Comparison of ENCODE assay signal across 8 cellular contexts in the genomic region with DNA sequence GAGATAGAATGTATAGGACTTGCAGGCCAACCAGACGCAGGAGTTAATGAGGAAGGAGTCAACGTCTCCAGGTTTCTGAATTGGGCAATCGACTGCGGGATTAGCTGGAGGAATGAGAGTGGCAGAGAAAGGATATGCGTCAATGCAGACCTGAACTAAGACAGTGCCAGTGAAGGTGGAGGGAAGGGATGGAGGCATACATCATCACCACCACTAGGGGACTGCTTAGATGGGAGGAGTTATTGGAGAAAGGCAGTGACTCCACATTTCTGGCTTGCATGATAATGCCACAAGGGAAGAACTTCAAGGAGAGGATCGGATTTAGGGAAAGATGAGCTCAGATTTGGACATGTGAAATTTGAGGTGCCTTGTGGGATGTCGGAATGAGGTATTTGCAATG. TPM values are rescaled to one million over a fixed set of nuclear protein-coding genes. Genes with fewer than 3 reads are reported as not detected.
A peak's percentile ranks its signal among the peaks of the same experiment; 100 is the strongest.
DNase-seq lines count a peak whose midpoint lies in the region; ATAC-seq, FAIRE-seq and TF ChIP-seq lines count a peak whose summit lies in the region.

No MANE protein-coding gene starts in this region.

- peak; percentile 84 for TF ChIP-seq CTCF in KMS-11 (conservative IDR thresholded peaks at IDR 0.05; ENCODE audit: low read depth, low read length)
- TF ChIP-seq CTCF in VCaP (conservative IDR thresholded peaks at IDR 0.05), result peak; percentile 55
- peak; percentile 61 to 86 (median 72) for TF ChIP-seq CTCF in keratinocyte (optimal IDR thresholded peaks at IDR 0.05 in 1 of 3, IDR thresholded peaks at IDR 0.05 in 1 of 3, conservative IDR thresholded peaks at IDR 0.05 in 1 of 3; ENCODE audit: extremely low read depth in 1 of 3, insufficient read depth in 2 of 3, low read length in 3 of 3)

- H3K4me3 ChIP-seq in BLaER1 (no peak overlapping the region), KMS-11 (IDR thresholded peaks at IDR 0.05; ENCODE audit: insufficient read depth, low read depth, low read length) (no peak overlapping the region), keratinocyte (ENCODE audit: control insufficient read depth in 2 of 3, extremely low read depth in 1 of 3, insufficient read depth in 2 of 3, low read depth in 1 of 3, low read length in 3 of 3) (no peak overlapping the region)

- peaks cover 30 to 48% of the 10 kb centered on the region in 2 donors for H3K27me3 Mint-ChIP-seq in natural killer cell treated with Interleukin-12 subunit alpha and Interleukin-12 subunit beta and Interleukin-15 and Interleukin-18, amount 100 ng/mL, for 72 hours

- no peak for DNase-seq in keratinocyte (ENCODE audit: low read depth, low spot score)
- no peak for DNase-seq in NCI-H345 treated with DMSO at 0.1 percent for 48 hours (lab: John Stamatoyannopoulos, UW; ENCODE audit: unreplicated experiment)
- DNase-seq in natural killer cell treated with Interleukin-12 subunit alpha and Interleukin-12 subunit beta and Interleukin-15 and Interleukin-18, amount 100 ng/mL, for 72 hours (ENCODE audit: low spot score), result no peak

- H2AFZ ChIP-seq in KMS-11 (ENCODE audit: low read depth) (peak overlapping the region; percentile 27; the same call in 1 of the 2 replicates), keratinocyte (ENCODE audit: control insufficient read depth, low read length) (no peak overlapping the region)

- ATAC-seq in GM18867 (IDR thresholded peaks at IDR 0.05; ENCODE audit: unreplicated experiment) (peak; percentile 67), HG02970 (IDR thresholded peaks at IDR 0.05; ENCODE audit: low FRiP score, unreplicated experiment) (no peak)
- no peak for ATAC-seq in natural killer cell treated with Interleukin-12 subunit alpha and Interleukin-12 subunit beta and Interleukin-15 and Interleukin-18, amount 100 ng/mL, for 72 hours

- peak; percentile 29 for FAIRE-seq in keratinocyte (lab: Jason Lieb, UNC)

- H3K79me2 ChIP-seq in KMS-11 (ENCODE audit: insufficient read depth, low read depth) (no peaks in the 10 kb centered on the region), keratinocyte (ENCODE audit: control insufficient read depth, insufficient read depth, low read length) (no peaks in the 10 kb centered on the region)

- no peaks in the 10 kb centered on the region for H3K9me3 Mint-ChIP-seq in natural killer cell treated with Interleukin-12 subunit alpha and Interleukin-12 subunit beta and Interleukin-15 and Interleukin-18, amount 100 ng/mL, for 72 hours

- peaks cover 27% of the 10 kb centered on the region for H3K4me1 ChIP-seq in BLaER1
- H3K4me1 ChIP-seq in KMS-11 (ENCODE audit: low read depth, poor library complexity, severe bottlenecking), result peaks cover 19% of the 10 kb centered on the region
- no peaks in the 10 kb centered on the region for H3K4me1 ChIP-seq in keratinocyte (ENCODE audit: control insufficient read depth, extremely low read depth, insufficient read depth, low read length)

- no peaks in the 10 kb centered on the region for H3K27me3 ChIP-seq in BLaER1
- no peaks in the 10 kb centered on the region for H3K27me3 ChIP-seq in KMS-11 (ENCODE audit: insufficient read depth, low read depth)
- peaks cover 17% of the 10 kb centered on the region for H3K27me3 ChIP-seq in keratinocyte (ENCODE audit: control insufficient read depth, extremely low read depth, insufficient read depth, low read length)

- H3K9me3 ChIP-seq in BLaER1 (no peaks in the 10 kb centered on the region), keratinocyte (ENCODE audit: control insufficient read depth, low read depth, low read length) (no peaks in the 10 kb centered on the region)

- no peak overlapping the region for H3K27ac Mint-ChIP-seq in natural killer cell treated with Interleukin-12 subunit alpha and Interleukin-12 subunit beta and Interleukin-15 and Interleukin-18, amount 100 ng/mL, for 72 hours

- no peaks in the 10 kb centered on the region for H3K36me3 Mint-ChIP-seq in natural killer cell treated with Interleukin-12 subunit alpha and Interleukin-12 subunit beta and Interleukin-15 and Interleukin-18, amount 100 ng/mL, for 72 hours

- peaks cover 0 to 5% of the 10 kb centered on the region in 2 donors for H3K4me1 Mint-ChIP-seq in natural killer cell treated with Interleukin-12 subunit alpha and Interleukin-12 subunit beta and Interleukin-15 and Interleukin-18, amount 100 ng/mL, for 72 hours (ENCODE audit: low read depth in 2 of 2)

- no peak overlapping the region for H3K4me3 Mint-ChIP-seq in natural killer cell treated with Interleukin-12 subunit alpha and Interleukin-12 subunit beta and Interleukin-15 and Interleukin-18, amount 100 ng/mL, for 72 hours

- H3K9me1 ChIP-seq in keratinocyte (ENCODE audit: control insufficient read depth, extremely low read depth, insufficient read depth, low read length), result no peaks in the 10 kb centered on the region

- dilution Hi-C loops in keratinocyte (cut with MboI; ENCODE audit: extremely low pct_ligation_motif_present, low sequenced_read_pairs), result no loop called here

- H3K4me2 ChIP-seq in BLaER1 (peak overlapping the region; percentile 60), KMS-11 (peak overlapping the region; percentile 49), keratinocyte (ENCODE audit: control insufficient read depth, extremely low read depth, insufficient read depth, low read depth, low read length) (no peak overlapping the region)

- H3K9ac ChIP-seq in BLaER1 (no peak overlapping the region), KMS-11 (no peak overlapping the region), keratinocyte (ENCODE audit: control insufficient read depth, extremely low read depth, insufficient read depth, low read length) (no peak overlapping the region)

- no peaks in the 10 kb centered on the region for H4K20me1 ChIP-seq in BLaER1
- H4K20me1 ChIP-seq in KMS-11 (ENCODE audit: insufficient read depth), result no peaks in the 10 kb centered on the region
- peaks cover 3% of the 10 kb centered on the region for H4K20me1 ChIP-seq in keratinocyte (ENCODE audit: control insufficient read depth, extremely low read depth, insufficient read depth, low read length)

- H3K27ac ChIP-seq in BLaER1, result no peak overlapping the region
- peak overlapping the region; percentile 19; the same call in 1 of the 2 replicates for H3K27ac ChIP-seq in KMS-11
- no peak overlapping the region for H3K27ac ChIP-seq in VCaP
- H3K27ac ChIP-seq in keratinocyte (ENCODE audit: control insufficient read depth, insufficient read depth, low read length), result no peak overlapping the region

- peaks cover 84% of the 10 kb centered on the region for H3K36me3 ChIP-seq in BLaER1
- H3K36me3 ChIP-seq in KMS-11 (ENCODE audit: insufficient read depth), result no peaks in the 10 kb centered on the region
- no peaks in the 10 kb centered on the region for H3K36me3 ChIP-seq in keratinocyte (ENCODE audit: control insufficient read depth in 2 of 2, extremely low read depth in 1 of 2, insufficient read depth in 2 of 2, low read length in 2 of 2)

RNA-seq across cellular contexts. Expression of a gene that starts 17.4 kb away (rescaled TPM):
- 0.03 to 0.04 TPM in 2 of 3 replicates, not detected in the other for polyA plus RNA-seq in keratinocyte
- not detected for polyA plus RNA-seq in keratinocyte (2011; ENCODE audit: low read depth)
- not detected in 2 replicates for polyA plus RNA-seq in keratinocyte (2011; cell fraction: cytosol; rRNA removed)
- polyA plus RNA-seq in keratinocyte (2011; cell fraction: nucleus; rRNA removed), result not detected in 2 replicates
- polyA plus RNA-seq in keratinocyte (2012; ENCODE audit: low replicate concordance), result 0.03 TPM in 1 of 2 replicates, not detected in the other
- polyA minus RNA-seq in keratinocyte, result 0.19 TPM in 1 of 3 replicates, not detected in the others
- not detected for polyA minus RNA-seq in keratinocyte (2011; cell fraction: cytosol; rRNA and poly(A)+ RNA removed)
- not detected in 2 replicates for polyA minus RNA-seq in keratinocyte (2011; cell fraction: nucleus; rRNA and poly(A)+ RNA removed)
- total RNA-seq in natural killer cell treated with Interleukin-12 subunit alpha and Interleukin-12 subunit beta and Interleukin-15 and Interleukin-18, amount 100 ng/mL, for 72 hours, result under 1 TPM in 1 of 2 donors, not detected in 1; 0.81 TPM

RNA-seq across cellular contexts. Expression of a gene that starts 47.9 kb away (rescaled TPM):
- polyA plus RNA-seq in keratinocyte, result 17.2 to 25.6 TPM (median 18.4 TPM) in 3 replicates
- 8.2 TPM for polyA plus RNA-seq in keratinocyte (2011; ENCODE audit: low read depth)
- polyA plus RNA-seq in keratinocyte (2011; cell fraction: cytosol; rRNA removed), result 8.3 and 14.4 TPM in 2 replicates
- 32.5 and 36.7 TPM in 2 replicates for polyA plus RNA-seq in keratinocyte (2011; cell fraction: nucleus; rRNA removed)
- polyA plus RNA-seq in keratinocyte (2012; ENCODE audit: low replicate concordance), result 10.9 and 16.4 TPM in 2 replicates
- polyA minus RNA-seq in keratinocyte, result 8.5 to 36.7 TPM (median 24.7 TPM) in 3 replicates
- polyA minus RNA-seq in keratinocyte (2011; cell fraction: cytosol; rRNA and poly(A)+ RNA removed), result 19.0 TPM
- 22.8 and 41.0 TPM in 2 replicates for polyA minus RNA-seq in keratinocyte (2011; cell fraction: nucleus; rRNA and poly(A)+ RNA removed)
- total RNA-seq in natural killer cell treated with Interleukin-12 subunit alpha and Interleukin-12 subunit beta and Interleukin-15 and Interleukin-18, amount 100 ng/mL, for 72 hours, result 10 to 100 TPM; 40.0 to 58.4 TPM
